24 cellular contexts compared by ENCODE assay signal in the genomic region with DNA sequence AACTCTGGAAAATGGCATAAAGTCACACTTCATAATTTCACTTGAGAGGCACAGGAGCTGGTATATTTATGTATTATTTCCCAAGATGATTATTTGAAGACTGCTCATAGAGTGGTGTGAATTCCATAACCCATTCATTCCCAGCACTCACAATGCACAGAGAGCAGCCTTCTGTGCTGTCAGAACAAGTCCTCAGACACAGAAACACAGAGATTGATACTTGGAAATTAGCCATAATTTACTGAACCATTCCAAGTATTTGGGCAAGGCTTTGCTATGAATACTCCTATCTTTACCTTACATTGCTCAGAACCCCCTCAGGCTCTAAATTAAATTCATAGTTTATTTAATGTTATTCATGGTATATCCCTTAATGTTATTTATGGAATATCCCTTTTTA. TPM values are rescaled to one million over a fixed set of nuclear protein-coding genes. Genes with fewer than 3 reads are reported as not detected.
DNase-seq lines count a peak whose midpoint lies in the region; FAIRE-seq and TF ChIP-seq lines count a peak whose summit lies in the region.
"Had no signal": no experiment of that assay in that cellular context is flagged by ENCODE, and none has a peak within 500 bp of the region (broad histone marks: within the 10 kb centered on the region; RNA-seq: fewer than 3 reads in every experiment).

No MANE protein-coding gene starts in this region.

- CTCF ChIA-PET in activated CD4-positive, alpha-beta memory T cell treated with anti-CD3 and anti-CD28 coated beads for 36 hours (lab: Charles Lee) = no interaction called here

- no peaks in the 10 kb centered on the region for H3K9me1 ChIP-seq in keratinocyte (ENCODE audit: control insufficient read depth, extremely low read depth, insufficient read depth, low read length)

- no peak overlapping the region for H3K4me3 ChIP-seq in bronchial epithelial cell (ENCODE audit: low read depth, low read length)
- H3K4me3 ChIP-seq in keratinocyte (ENCODE audit: control insufficient read depth in 2 of 3, extremely low read depth in 1 of 3, insufficient read depth in 2 of 3, low read depth in 1 of 3, low read length in 3 of 3) = no peak overlapping the region
- no peak overlapping the region for H3K4me3 ChIP-seq in neuron (ENCODE audit: low read length)
- H3K4me3 ChIP-seq: A549; BLaER1 treated with 17β-estradiol and CSF1 and Interleukin-3, amounts not matched to agents 10 nM and 100 nM; GM12878; GM23338 had no signal

- no peaks in the 10 kb centered on the region for H3K27me3 Mint-ChIP-seq in activated CD4-positive, alpha-beta memory T cell treated with anti-CD3 and anti-CD28 coated beads for 36 hours
- H3K27me3 Mint-ChIP-seq: CD4-positive, alpha-beta T cell; CD8-positive, alpha-beta memory T cell had no signal

- POLR2A ChIA-PET in activated CD4-positive, alpha-beta memory T cell treated with anti-CD3 and anti-CD28 coated beads for 36 hours (lab: Charles Lee) = no interaction called here

- H3K27ac ChIP-seq in epithelial cell of prostate (peak overlapping the region; percentile 58), keratinocyte (ENCODE audit: control insufficient read depth, insufficient read depth, low read length) (no peak overlapping the region)
- H3K27ac ChIP-seq: A549; BLaER1 treated with 17β-estradiol and CSF1 and Interleukin-3, amounts not matched to agents 10 nM and 100 nM had no signal

- H3K36me3 ChIP-seq in bronchial epithelial cell (ENCODE audit: control insufficient read depth, insufficient read depth, low read length) = no peaks in the 10 kb centered on the region
- H3K36me3 ChIP-seq in keratinocyte (ENCODE audit: control insufficient read depth in 2 of 2, extremely low read depth in 1 of 2, insufficient read depth in 2 of 2, low read length in 2 of 2) = no peaks in the 10 kb centered on the region
- H3K36me3 ChIP-seq in neuron (ENCODE audit: insufficient read depth, low read length) = no peaks in the 10 kb centered on the region
- H3K36me3 ChIP-seq: BE2C; BLaER1 treated with 17β-estradiol and CSF1 and Interleukin-3, amounts not matched to agents 10 nM and 100 nM had no signal

- intact Hi-C loops in activated CD4-positive, alpha-beta memory T cell treated with anti-CD3 and anti-CD28 coated beads for 36 hours (cut with micrococcal nuclease) = no loop called here

- H3K27ac Mint-ChIP-seq in activated CD4-positive, alpha-beta memory T cell treated with anti-CD3 and anti-CD28 coated beads for 36 hours = no peak overlapping the region
- H3K27ac Mint-ChIP-seq: CD14-positive monocyte; CD4-positive, alpha-beta T cell; CD8-positive, alpha-beta memory T cell; GM23338; H9 had no signal

- no peak overlapping the region for H3K4me3 Mint-ChIP-seq in activated CD4-positive, alpha-beta memory T cell treated with anti-CD3 and anti-CD28 coated beads for 36 hours
- H3K4me3 Mint-ChIP-seq: CD14-positive monocyte; CD4-positive, alpha-beta T cell; CD8-positive, alpha-beta memory T cell; GM23338; H9 had no signal

- peak; percentile 1 for DNase-seq in bronchial epithelial cell (ENCODE audit: low read depth)
- peak; percentile 39 for DNase-seq in epithelial cell of prostate (ENCODE audit: low read depth, low spot score)
- DNase-seq in keratinocyte (ENCODE audit: low read depth, low spot score) = no peak
- DNase-seq in stimulated activated CD4-positive, alpha-beta T cell treated with anti-CD3 and anti-CD28 coated beads, Interleukin-2, amount 100 ng/mL, for 48 hours = no peak
- DNase-seq in inferior parietal cortex (ENCODE audit: extremely low spot score) = no peak
- no peak for DNase-seq in activated CD4-positive, alpha-beta memory T cell treated with anti-CD3 and anti-CD28 coated beads for 36 hours
- DNase-seq: 8988T; ACHN; AML-193; BE2C; CD4-positive, alpha-beta T cell; CD8-positive, alpha-beta memory T cell; DMS 273 treated with DMSO at 0.1 percent for 48 hours; DMS79; EL; GDM1; H9 had no signal

- H3K4me1 Mint-ChIP-seq in activated CD4-positive, alpha-beta memory T cell treated with anti-CD3 and anti-CD28 coated beads for 36 hours (ENCODE audit: low read depth) = no peaks in the 10 kb centered on the region
- H3K4me1 Mint-ChIP-seq: CD14-positive monocyte; CD8-positive, alpha-beta memory T cell had no signal

- H3K4me1 ChIP-seq in keratinocyte (ENCODE audit: control insufficient read depth, extremely low read depth, insufficient read depth, low read length) (no peaks in the 10 kb centered on the region), neuron (ENCODE audit: insufficient read depth, low read length) (peaks cover 19% of the 10 kb centered on the region)
- H3K4me1 ChIP-seq: A549; BE2C; BLaER1 treated with 17β-estradiol and CSF1 and Interleukin-3, amounts not matched to agents 10 nM and 100 nM had no signal

- no peaks in the 10 kb centered on the region for H3K36me3 Mint-ChIP-seq in activated CD4-positive, alpha-beta memory T cell treated with anti-CD3 and anti-CD28 coated beads for 36 hours
- H3K36me3 Mint-ChIP-seq: CD14-positive monocyte; CD8-positive, alpha-beta memory T cell had no signal

- H3K27me3 ChIP-seq in bronchial epithelial cell (ENCODE audit: control insufficient read depth, insufficient read depth, low read length) (no peaks in the 10 kb centered on the region), keratinocyte (ENCODE audit: control insufficient read depth, extremely low read depth, insufficient read depth, low read length) (no peaks in the 10 kb centered on the region), neuron (ENCODE audit: insufficient read depth, low read length) (no peaks in the 10 kb centered on the region)
- H3K27me3 ChIP-seq: BE2C; BLaER1 treated with 17β-estradiol and CSF1 and Interleukin-3, amounts not matched to agents 10 nM and 100 nM had no signal

- no peak overlapping the region for H3K9ac ChIP-seq in keratinocyte (ENCODE audit: control insufficient read depth, extremely low read depth, insufficient read depth, low read length)
- H3K9ac ChIP-seq: BLaER1 treated with 17β-estradiol and CSF1 and Interleukin-3, amounts not matched to agents 10 nM and 100 nM had no signal

- H3K79me2 ChIP-seq in keratinocyte (ENCODE audit: control insufficient read depth, insufficient read depth, low read length) = no peaks in the 10 kb centered on the region

- TF ChIP-seq CTCF in bronchial epithelial cell (IDR thresholded peaks at IDR 0.05; ENCODE audit: insufficient read depth, low read length, severe bottlenecking) (no peak), keratinocyte (optimal IDR thresholded peaks at IDR 0.05 in 1 of 3, IDR thresholded peaks at IDR 0.05 in 1 of 3, conservative IDR thresholded peaks at IDR 0.05 in 1 of 3; ENCODE audit: extremely low read depth in 1 of 3, insufficient read depth in 2 of 3, low read length in 3 of 3) (no peak)

- no peaks in the 10 kb centered on the region for H4K20me1 ChIP-seq in keratinocyte (ENCODE audit: control insufficient read depth, extremely low read depth, insufficient read depth, low read length)
- H4K20me1 ChIP-seq: BLaER1 treated with 17β-estradiol and CSF1 and Interleukin-3, amounts not matched to agents 10 nM and 100 nM had no signal

- H2AFZ ChIP-seq in keratinocyte (ENCODE audit: control insufficient read depth, low read length) (peak overlapping the region; percentile 33), neuron (ENCODE audit: low read depth, low read length) (peak overlapping the region; percentile 14)
- H2AFZ ChIP-seq: GM23338 had no signal

- no peak overlapping the region for H3K4me2 ChIP-seq in keratinocyte (ENCODE audit: control insufficient read depth, extremely low read depth, insufficient read depth, low read depth, low read length)
- H3K4me2 ChIP-seq: A549; BLaER1 treated with 17β-estradiol and CSF1 and Interleukin-3, amounts not matched to agents 10 nM and 100 nM; GM23338 had no signal

- dilution Hi-C loops in keratinocyte (cut with MboI; ENCODE audit: extremely low pct_ligation_motif_present, low sequenced_read_pairs) = no loop called here

- H3K9me3 ChIP-seq in keratinocyte (ENCODE audit: control insufficient read depth, low read depth, low read length) = no peaks in the 10 kb centered on the region
- peaks cover 3% of the 10 kb centered on the region for H3K9me3 ChIP-seq in neuron (ENCODE audit: low read length)
- H3K9me3 ChIP-seq: A549, BE2C had no signal

- peaks cover 11% of the 10 kb centered on the region for H3K9me3 Mint-ChIP-seq in activated CD4-positive, alpha-beta memory T cell treated with anti-CD3 and anti-CD28 coated beads for 36 hours
- H3K9me3 Mint-ChIP-seq: H9 had no signal

- FAIRE-seq in bronchial epithelial cell (lab: Jason Lieb, UNC) (no peak), keratinocyte (lab: Jason Lieb, UNC) (no peak)
- FAIRE-seq: A549, D721Med, GM12878 had no signal

RNA-seq across cellular contexts. Expression of a gene that starts 53.6 kb away (rescaled TPM):
- total RNA-seq in bronchial epithelial cell = under 0.01 TPM in 2 replicates
- 0.18 to 0.45 TPM (median 0.39 TPM) in 3 replicates for polyA plus RNA-seq in keratinocyte
- 0.05 TPM for polyA plus RNA-seq in keratinocyte (2011; ENCODE audit: low read depth)
- 0.09 and 0.18 TPM in 2 replicates for polyA plus RNA-seq in keratinocyte (2011; cell fraction: cytosol; rRNA removed)
- polyA plus RNA-seq in keratinocyte (2011; cell fraction: nucleus; rRNA removed) = 0.20 and 0.42 TPM in 2 replicates
- polyA plus RNA-seq in keratinocyte (2012; ENCODE audit: low replicate concordance) = 0.04 and 0.26 TPM in 2 replicates
- 0.10 to 0.61 TPM (median 0.46 TPM) in 3 replicates for polyA minus RNA-seq in keratinocyte
- not detected for polyA minus RNA-seq in keratinocyte (2011; cell fraction: cytosol; rRNA and poly(A)+ RNA removed)
- polyA minus RNA-seq in keratinocyte (2011; cell fraction: nucleus; rRNA and poly(A)+ RNA removed) = 0.42 and 0.54 TPM in 2 replicates
- not detected for total RNA-seq in activated CD4-positive, alpha-beta memory T cell treated with anti-CD3 and anti-CD28 coated beads for 36 hours
- total RNA-seq: CD4-positive, alpha-beta T cell; CD8-positive, alpha-beta memory T cell; GM12878 had no signal
- polyA plus RNA-seq: CD14-positive monocyte; CD8-positive, alpha-beta memory T cell; GM12878 had no signal

Comparison
In these comparisons a context has a peak if more than half of its experiments do, and no peak if none do; other contexts are left out.
1. DNase-seq: peak in bronchial epithelial cell (single experiment) and epithelial cell of prostate (single experiment); none in keratinocyte (single experiment), stimulated activated CD4-positive, alpha-beta T cell treated with anti-CD3 and anti-CD28 coated beads, Interleukin-2, amount 100 ng/mL, for 48 hours (0 of 2), inferior parietal cortex (single experiment) and activated CD4-positive, alpha-beta memory T cell treated with anti-CD3 and anti-CD28 coated beads for 36 hours (single experiment).